Comparison of ENCODE assay signal across 32 cellular contexts in genomic region chr14:103366741-103367140, GRCh38.
"Had no signal": no experiment of that assay in that cellular context is flagged by ENCODE, and none has a peak within 500 bp of the region (broad histone marks: within the 10 kb centered on the region; RNA-seq: fewer than 3 reads in every experiment).

No MANE protein-coding gene starts in this region.

- H3K4me1 Mint-ChIP-seq: activated T-helper 17 cell treated with anti-CD3 and anti-CD28 coated beads, Interleukin-2, amount 50 U/mL, for 72 hours; T-helper 17 cell had no signal

- H3K4me3 Mint-ChIP-seq: activated B cell treated with CpG ODN at 0.5 μM for 24 hours; activated CD8-positive, alpha-beta T cell treated with anti-CD3 and anti-CD28 coated beads for 36 hours; activated naive CD8-positive, alpha-beta T cell; activated T-cell treated with anti-CD3 and anti-CD28 coated beads, Interleukin-2, amount 50 U/mL, for 4 hours; activated T-helper 17 cell treated with anti-CD3 and anti-CD28 coated beads, Interleukin-2, amount 50 U/mL, for 72 hours; effector memory CD8-positive, alpha-beta T cell; T-helper 17 cell; T-helper 2 cell treated with Interferon-gamma antibody and Interleukin-4, amounts not matched to agents 5 μg/mL and 100 μg/mL, for 36 hours had no signal

- H3K9me3 ChIP-seq: gastrocnemius medialis had no signal

- DNase-seq: activated B cell treated with CpG ODN at 0.5 μM for 24 hours; activated CD4-positive, alpha-beta T cell treated with anti-CD3 and anti-CD28 coated beads for 48 hours; activated CD4-positive, alpha-beta T cell treated with anti-CD3 and anti-CD28 coated beads, Interleukin-2, amount 50 U/mL, for 1 hour; activated CD4-positive, alpha-beta T cell treated with anti-CD3 and anti-CD28 coated beads, Interleukin-2, amount 50 U/mL, for 48 hours; activated CD8-positive, alpha-beta memory T cell treated with anti-CD3 and anti-CD28 coated beads for 24 hours; activated CD8-positive, alpha-beta T cell treated with anti-CD3 and anti-CD28 coated beads for 36 hours; activated effector memory CD4-positive, alpha-beta T cell treated with Interleukin-2 at 50 U/mL for 16 hours; activated gamma-delta T cell treated with Interleukin-2 at 50 U/mL for 16 hours; activated naive CD4-positive, alpha-beta T cell treated with anti-CD3 and anti-CD28 coated beads, Interleukin-2, amount 50 U/mL, for 16 hours; activated naive CD4-positive, alpha-beta T cell treated with Interleukin-2 at 50 U/mL for 16 hours; activated T-cell treated with anti-CD3 and anti-CD28 coated beads, Interleukin-2, amount 50 U/mL, for 4 hours; amniotic stem cell; anterior cingulate cortex; caudate nucleus; cortex of kidney; dermis blood vessel endothelial cell; effector CD4-positive, alpha-beta T cell; effector memory CD8-positive, alpha-beta T cell; esophagus squamous epithelium; foreskin keratinocyte; gastrocnemius medialis; glutamatergic neuron; heart left ventricle; T-helper 1 cell; T-helper 17 cell; T1000; WERI-Rb-1 had no signal

- ATAC-seq: activated CD4-positive, CD25-positive, alpha-beta regulatory T cell treated with anti-CD3 and anti-CD28 coated beads, Interleukin-2, amount 50 U/mL, for 24 hours; activated CD8-positive, alpha-beta T cell treated with anti-CD3 and anti-CD28 coated beads for 36 hours; activated T-cell treated with anti-CD3 and anti-CD28 coated beads, Interleukin-2, amount 50 U/mL, for 4 hours; activated T-helper 17 cell treated with anti-CD3 and anti-CD28 coated beads, Interleukin-2, amount 50 U/mL, for 72 hours; effector memory CD8-positive, alpha-beta T cell; foreskin keratinocyte; gastrocnemius medialis; heart left ventricle; T-helper 17 cell had no signal

- H3K36me3 ChIP-seq: esophagus squamous epithelium, gastrocnemius medialis, heart left ventricle, WERI-Rb-1 had no signal

- H3K27me3 ChIP-seq: foreskin keratinocyte, gastrocnemius medialis, heart left ventricle had no signal

- H3K27me3 Mint-ChIP-seq: activated CD8-positive, alpha-beta T cell treated with anti-CD3 and anti-CD28 coated beads for 36 hours; activated naive CD8-positive, alpha-beta T cell; T-helper 17 cell had no signal

- H3K27ac Mint-ChIP-seq: activated B cell treated with CpG ODN at 0.5 μM for 24 hours; activated CD8-positive, alpha-beta T cell treated with anti-CD3 and anti-CD28 coated beads for 36 hours; activated naive CD8-positive, alpha-beta T cell; activated T-helper 17 cell treated with anti-CD3 and anti-CD28 coated beads, Interleukin-2, amount 50 U/mL, for 72 hours; effector memory CD8-positive, alpha-beta T cell; T-helper 17 cell; T-helper 2 cell treated with Interferon-gamma antibody and Interleukin-4, amounts not matched to agents 5 μg/mL and 100 μg/mL, for 36 hours had no signal

- H3K4me1 ChIP-seq: gastrocnemius medialis had no signal

- H3K27ac ChIP-seq: epithelial cell of prostate, esophagus squamous epithelium, foreskin keratinocyte, gastrocnemius medialis, heart left ventricle, WERI-Rb-1 had no signal

- H3K4me3 ChIP-seq: esophagus squamous epithelium, gastrocnemius medialis, heart left ventricle had no signal
